Comparison of ENCODE assay signal across 11 cellular contexts in genomic region chr22:25368271-25368670, GRCh38.
DNase-seq lines count a peak whose midpoint lies in the region; ATAC-seq, FAIRE-seq and TF ChIP-seq lines count a peak whose summit lies in the region.
"Had no signal": no experiment of that assay in that cellular context is flagged by ENCODE, and none has a peak within 500 bp of the region (broad histone marks: within the 10 kb centered on the region; RNA-seq: fewer than 3 reads in every experiment).

No MANE protein-coding gene starts in this region.

- peak overlapping the region; percentile 50 for H3K27ac ChIP-seq in C4-2B

- peaks cover 4% of the 10 kb centered on the region for H3K36me3 ChIP-seq in bronchial epithelial cell (ENCODE audit: control insufficient read depth, insufficient read depth, low read length)

- peaks cover 0 to 26% of the 10 kb centered on the region in 2 donors for H3K4me1 Mint-ChIP-seq in natural killer cell treated with Interleukin-12 subunit alpha and Interleukin-12 subunit beta and Interleukin-15 and Interleukin-18, amount 100 ng/mL, for 72 hours (ENCODE audit: low read depth in 2 of 2)
- H3K4me1 Mint-ChIP-seq in naive thymus-derived CD8-positive, alpha-beta T cell, result peaks cover 0 to 12% (median 2%) of the 10 kb centered on the region in 4 donors

- H3K4me3 Mint-ChIP-seq in natural killer cell treated with Interleukin-12 subunit alpha and Interleukin-12 subunit beta and Interleukin-15 and Interleukin-18, amount 100 ng/mL, for 72 hours, result no peak overlapping the region
- H3K4me3 Mint-ChIP-seq in naive thymus-derived CD8-positive, alpha-beta T cell, result no peak overlapping the region

- DNase-seq in HTR-8/SVneo (ENCODE audit: insufficient read length, low spot score) (peak; percentile 13), bronchial epithelial cell (ENCODE audit: low read depth) (peak; percentile 67), lung microvascular endothelial cell (ENCODE audit: low read depth in 2 of 2) (peak; percentile 58 to 66)
- no peak for DNase-seq in natural killer cell treated with Interleukin-12 subunit alpha and Interleukin-12 subunit beta and Interleukin-15 and Interleukin-18, amount 100 ng/mL, for 72 hours (ENCODE audit: low spot score)
- no peak for DNase-seq in naive thymus-derived CD8-positive, alpha-beta T cell
- DNase-seq: NCI-H1694, Right ventricle myocardium superior had no signal

- no peak overlapping the region for H3K27ac Mint-ChIP-seq in natural killer cell treated with Interleukin-12 subunit alpha and Interleukin-12 subunit beta and Interleukin-15 and Interleukin-18, amount 100 ng/mL, for 72 hours
- peak overlapping the region in 1 of 10 donors; percentile 34 for H3K27ac Mint-ChIP-seq in naive thymus-derived CD8-positive, alpha-beta T cell

- no peaks in the 10 kb centered on the region for H3K36me3 Mint-ChIP-seq in natural killer cell treated with Interleukin-12 subunit alpha and Interleukin-12 subunit beta and Interleukin-15 and Interleukin-18, amount 100 ng/mL, for 72 hours
- peaks cover 0 to 19% (median 0%) of the 10 kb centered on the region in 3 donors for H3K36me3 Mint-ChIP-seq in naive thymus-derived CD8-positive, alpha-beta T cell

- TF ChIP-seq CTCF in C4-2B (conservative IDR thresholded peaks at IDR 0.05), result no peak
- TF ChIP-seq CTCF in bronchial epithelial cell (IDR thresholded peaks at IDR 0.05; ENCODE audit: insufficient read depth, low read length, severe bottlenecking), result no peak

- no peaks in the 10 kb centered on the region for H3K27me3 ChIP-seq in bronchial epithelial cell (ENCODE audit: control insufficient read depth, insufficient read depth, low read length)

- FAIRE-seq in HTR-8/SVneo (lab: Jason Lieb, UNC), result no peak
- FAIRE-seq in bronchial epithelial cell (lab: Jason Lieb, UNC), result no peak
- FAIRE-seq: G401.6 had no signal

- H3K27me3 Mint-ChIP-seq in natural killer cell treated with Interleukin-12 subunit alpha and Interleukin-12 subunit beta and Interleukin-15 and Interleukin-18, amount 100 ng/mL, for 72 hours, result no peaks in the 10 kb centered on the region
- no peaks in the 10 kb centered on the region for H3K27me3 Mint-ChIP-seq in naive thymus-derived CD8-positive, alpha-beta T cell

- POLR2A ChIA-PET in naive thymus-derived CD8-positive, alpha-beta T cell (lab: Charles Lee), result no interaction called here

- ATAC-seq in HG02938 (IDR thresholded peaks at IDR 0.05; ENCODE audit: unreplicated experiment) (no peak), GM18873 (IDR thresholded peaks at IDR 0.05; ENCODE audit: low FRiP score, unreplicated experiment) (no peak)
- ATAC-seq in natural killer cell treated with Interleukin-12 subunit alpha and Interleukin-12 subunit beta and Interleukin-15 and Interleukin-18, amount 100 ng/mL, for 72 hours, result no peak
- ATAC-seq in naive thymus-derived CD8-positive, alpha-beta T cell, result no peak

- no peaks in the 10 kb centered on the region for H3K9me3 Mint-ChIP-seq in natural killer cell treated with Interleukin-12 subunit alpha and Interleukin-12 subunit beta and Interleukin-15 and Interleukin-18, amount 100 ng/mL, for 72 hours
- no peaks in the 10 kb centered on the region for H3K9me3 Mint-ChIP-seq in naive thymus-derived CD8-positive, alpha-beta T cell

- no peak overlapping the region for H3K4me3 ChIP-seq in bronchial epithelial cell (ENCODE audit: low read depth, low read length)

Comparison
In these comparisons a context has a peak if more than half of its experiments do, and no peak if none do; other contexts are left out.
1. DNase-seq: peak in HTR-8/SVneo (single experiment), bronchial epithelial cell (single experiment) and lung microvascular endothelial cell (2 of 2); none in natural killer cell treated with Interleukin-12 subunit alpha and Interleukin-12 subunit beta and Interleukin-15 and Interleukin-18, amount 100 ng/mL, for 72 hours (single experiment) and naive thymus-derived CD8-positive, alpha-beta T cell (0 of 10).